ENCODE assay signal across 9 cellular contexts in genomic region chr7:149690688-149691446, GRCh38.
DNase-seq lines count a peak whose midpoint lies in the region; ATAC-seq and TF ChIP-seq lines count a peak whose summit lies in the region.
"Had no signal": no experiment of that assay in that cellular context is flagged by ENCODE, and none has a peak within 500 bp of the region (broad histone marks: within the 10 kb centered on the region; RNA-seq: fewer than 3 reads in every experiment).

No MANE protein-coding gene starts in this region.

- no peak overlapping the region for H3K4me3 ChIP-seq in LNCaP clone FGC (ENCODE audit: low read depth, low read length)
- H3K4me3 ChIP-seq in astrocyte of the spinal cord (ENCODE audit: low read depth, low read length) = no peak overlapping the region
- no peak overlapping the region for H3K4me3 ChIP-seq in CD8-positive, alpha-beta memory T cell (ENCODE audit: low read length)

- H3K27ac Mint-ChIP-seq in CD4-positive, alpha-beta T cell = no peak overlapping the region
- no peak overlapping the region for H3K27ac Mint-ChIP-seq in CD8-positive, alpha-beta memory T cell
- H3K27ac Mint-ChIP-seq: dendritic cell treated with granulocyte-macrophage colony-stimulating factor and Interleukin-4, amounts not matched to agents 40 ng/mL and 50 ng/mL, for 4 days had no signal

- CTCF ChIA-PET in CD4-positive, alpha-beta T cell (lab: Charles Lee) = no interaction called here
- CTCF ChIA-PET in CD8-positive, alpha-beta memory T cell (lab: Charles Lee) = no interaction called here

- no peaks in the 10 kb centered on the region for H3K4me1 Mint-ChIP-seq in CD4-positive, alpha-beta T cell (ENCODE audit: low read depth)
- H3K4me1 Mint-ChIP-seq in CD8-positive, alpha-beta memory T cell = peaks cover 0 to 4% (median 4%) of the 10 kb centered on the region in 3 donors

- POLR2A ChIA-PET in CD4-positive, alpha-beta T cell (lab: Charles Lee) = no interaction called here
- POLR2A ChIA-PET in CD8-positive, alpha-beta memory T cell (lab: Charles Lee) = no interaction called here

- H3K27ac ChIP-seq in CD4-positive, alpha-beta T cell (ENCODE audit: low read depth, low read length) = no peak overlapping the region
- no peak overlapping the region for H3K27ac ChIP-seq in CD8-positive, alpha-beta memory T cell (ENCODE audit: low read depth, low read length)

- intact Hi-C loops in CD4-positive, alpha-beta T cell (cut with DNase I, micrococcal nuclease) = no loop called here

- H3K9me3 ChIP-seq in CD4-positive, alpha-beta T cell (ENCODE audit: control insufficient read depth, low read length) = peaks cover 3% of the 10 kb centered on the region
- no peaks in the 10 kb centered on the region for H3K9me3 ChIP-seq in CD8-positive, alpha-beta memory T cell (ENCODE audit: low read length)

- no peaks in the 10 kb centered on the region for H3K36me3 ChIP-seq in CD8-positive, alpha-beta memory T cell (ENCODE audit: insufficient read depth, low read length)

- H3K27me3 Mint-ChIP-seq in CD4-positive, alpha-beta T cell = peaks cover 79% of the 10 kb centered on the region
- peaks cover 63 to 73% of the 10 kb centered on the region in 2 donors for H3K27me3 Mint-ChIP-seq in CD8-positive, alpha-beta memory T cell

- TF ChIP-seq CTCF in LNCaP clone FGC (IDR thresholded peaks at IDR 0.05; ENCODE audit: control insufficient read depth, extremely low read depth, insufficient read depth) (no peak), astrocyte of the spinal cord (IDR thresholded peaks at IDR 0.05; ENCODE audit: low read depth, low read length) (no peak)
- TF ChIP-seq CTCF in CD4-positive, alpha-beta T cell (IDR thresholded peaks at IDR 0.05) = no peak

- peaks cover 60% of the 10 kb centered on the region for H3K27me3 ChIP-seq in CD4-positive, alpha-beta T cell (ENCODE audit: control insufficient read depth, insufficient read depth, low read length)
- H3K27me3 ChIP-seq in CD8-positive, alpha-beta memory T cell (ENCODE audit: insufficient read depth, low read length, poor library complexity, severe bottlenecking) = peaks cover 28% of the 10 kb centered on the region

- in situ Hi-C loops in astrocyte of the spinal cord (cut with HindIII; ENCODE audit: low sequenced_read_pairs) = no loop called here

- H3K36me3 Mint-ChIP-seq in CD4-positive, alpha-beta T cell (ENCODE audit: low read depth) = no peaks in the 10 kb centered on the region
- peaks cover 0 to 2% (median 0%) of the 10 kb centered on the region in 3 donors for H3K36me3 Mint-ChIP-seq in CD8-positive, alpha-beta memory T cell

- peak; percentile 98 for DNase-seq in DMS 273 treated with DMSO at 0.1 percent for 48 hours (lab: John Stamatoyannopoulos, UW)
- DNase-seq in LNCaP clone FGC (ENCODE audit: low read depth) = peak; percentile 64
- peak; percentile 17 for DNase-seq in astrocyte of the spinal cord (ENCODE audit: low read depth, low spot score)
- peak; percentile 85 for DNase-seq in kidney glomerular epithelial cell (lab: John Stamatoyannopoulos, UW)
- DNase-seq in CD4-positive, alpha-beta T cell = no peak
- DNase-seq in DMS79 treated with DMSO at 0.1 percent for 48 hours (lab: John Stamatoyannopoulos, UW) = no peak
- no peak for DNase-seq in CD8-positive, alpha-beta memory T cell
- DNase-seq in NOMO-1 treated with DMSO at 0.1 percent for 48 hours (lab: John Stamatoyannopoulos, UW; ENCODE audit: unreplicated experiment) = no peak

- H3K4me3 Mint-ChIP-seq in CD4-positive, alpha-beta T cell = no peak overlapping the region
- H3K4me3 Mint-ChIP-seq in CD8-positive, alpha-beta memory T cell = no peak overlapping the region
- H3K4me3 Mint-ChIP-seq: dendritic cell treated with granulocyte-macrophage colony-stimulating factor and Interleukin-4, amounts not matched to agents 40 ng/mL and 50 ng/mL, for 4 days had no signal

- no peaks in the 10 kb centered on the region for H3K4me1 ChIP-seq in CD8-positive, alpha-beta memory T cell (ENCODE audit: insufficient read depth, low read length)

- ATAC-seq in CD4-positive, alpha-beta T cell (ENCODE audit: poor library complexity) = no peak

- H3K9me3 Mint-ChIP-seq in CD4-positive, alpha-beta T cell = no peaks in the 10 kb centered on the region
- peaks cover 0 to 10% (median 2%) of the 10 kb centered on the region in 5 donors for H3K9me3 Mint-ChIP-seq in CD8-positive, alpha-beta memory T cell
- H3K9me3 Mint-ChIP-seq: dendritic cell treated with granulocyte-macrophage colony-stimulating factor and Interleukin-4, amounts not matched to agents 40 ng/mL and 50 ng/mL, for 4 days had no signal

Comparison
In these comparisons a context has a peak if more than half of its experiments do, and no peak if none do; other contexts are left out.
1. DNase-seq: peak in DMS 273 treated with DMSO at 0.1 percent for 48 hours (single experiment), LNCaP clone FGC (single experiment), astrocyte of the spinal cord (single experiment) and kidney glomerular epithelial cell (single experiment); none in CD4-positive, alpha-beta T cell (0 of 10), DMS79 treated with DMSO at 0.1 percent for 48 hours (single experiment), CD8-positive, alpha-beta memory T cell (0 of 5) and NOMO-1 treated with DMSO at 0.1 percent for 48 hours (single experiment).